In genomic region chr7:43328785-43329380, GRCh38 we compare ENCODE assay signal across 18 cellular contexts.
A peak's percentile ranks its signal among the peaks of the same experiment; 100 is the strongest.
DNase-seq lines count a peak whose midpoint lies in the region; ATAC-seq and TF ChIP-seq lines count a peak whose summit lies in the region.
"Had no signal": no experiment of that assay in that cellular context is flagged by ENCODE, and none has a peak within 500 bp of the region (broad histone marks: within the 10 kb centered on the region; RNA-seq: fewer than 3 reads in every experiment).

No MANE protein-coding gene starts in this region.

- no peak overlapping the region for H3K4me2 ChIP-seq in mesendoderm (ENCODE audit: low read length)

- no peak for TF ChIP-seq CTCF in body of pancreas (IDR thresholded peaks at IDR 0.05)
- no peak for TF ChIP-seq CTCF in testis (IDR thresholded peaks at IDR 0.05)

- H4K8ac ChIP-seq in mesendoderm (ENCODE audit: low read depth, low read length): no peak overlapping the region

- H2BK15ac ChIP-seq in mesendoderm (replicated peaks; ENCODE audit: low read depth): no peak overlapping the region

- H3K9me3 ChIP-seq in body of pancreas (no peaks in the 10 kb centered on the region), testis (no peaks in the 10 kb centered on the region)

- peak overlapping the region; percentile 57 for H3K56ac ChIP-seq in mesendoderm (ENCODE audit: low read length)

- intact Hi-C loops in body of pancreas (cut with DNase I) (no loop called here), testis (cut with DNase I; ENCODE audit: low total_unique reads) (no loop called here)

- no peak overlapping the region for H3K18ac ChIP-seq in mesendoderm (ENCODE audit: low read length)

- H3K4me1 ChIP-seq in body of pancreas (peaks cover 12% of the 10 kb centered on the region), mesendoderm (ENCODE audit: control insufficient read depth, low read depth, low read length) (peaks cover 9% of the 10 kb centered on the region), testis (peaks cover 14% of the 10 kb centered on the region)

- no peak overlapping the region for H3K4ac ChIP-seq in mesendoderm (ENCODE audit: low read depth, low read length)

- DNase-seq in DMS 273 (lab: John Stamatoyannopoulos, UW; ENCODE audit: unreplicated experiment): peak; percentile 21
- no peak for DNase-seq in DMS 273 treated with DMSO at 0.1 percent for 48 hours (lab: John Stamatoyannopoulos, UW)
- DNase-seq in body of pancreas: peak; percentile 28 to 68 (median 56)
- peak; percentile 25 for DNase-seq in mesendoderm
- DNase-seq in testis: peak; percentile 33
- no peak for DNase-seq in GM03348 (ENCODE audit: low spot score)
- no peak for DNase-seq in globus pallidus (ENCODE audit: low spot score)
- DNase-seq: GDM1, GM23248, HCEC 1CT, KBM-7, NCI-H1417, NCI-H187, NCI-H2107, NCI-H510A treated with DMSO at 0.1 percent for 48 hours, PC-3 had no signal

- H2AK5ac ChIP-seq in mesendoderm (ENCODE audit: low read length): no peak overlapping the region

- 11 to 17% methylated on average over 6 of the region's 6 CpGs for WGBS in body of pancreas, 2 donors
- no CpG with 5 or more reads among the region's 6 CpGs for WGBS in mesendoderm (ENCODE audit: extremely low coverage, insufficient coverage, low lambda C conversion rate)
- 28 to 38% methylated on average over 6 of the region's 6 CpGs for WGBS in testis, 2 donors

- no peaks in the 10 kb centered on the region for H3K27me3 ChIP-seq in body of pancreas
- no peaks in the 10 kb centered on the region for H3K27me3 ChIP-seq in mesendoderm (ENCODE audit: insufficient read depth, low read length, poor library complexity)
- no peaks in the 10 kb centered on the region for H3K27me3 ChIP-seq in testis

- no peaks in the 10 kb centered on the region for H3K79me2 ChIP-seq in mesendoderm (ENCODE audit: control insufficient read depth, insufficient read depth, low read length)

- no peak overlapping the region for H3K9ac ChIP-seq in mesendoderm (ENCODE audit: low read length)
- H3K9ac ChIP-seq: GM23248 had no signal

- H2BK5ac ChIP-seq in mesendoderm (ENCODE audit: low read length): no peak overlapping the region

- H3K4me3 ChIP-seq in body of pancreas (no peak overlapping the region), mesendoderm (ENCODE audit: low read length) (no peak overlapping the region), testis (no peak overlapping the region)
- H3K4me3 ChIP-seq: GM23248 had no signal

- H3K36me3 ChIP-seq in body of pancreas (replicated peaks in 1 of 2; ENCODE audit: insufficient read depth in 1 of 2, low read depth in 2 of 2): no peaks in the 10 kb centered on the region
- no peaks in the 10 kb centered on the region for H3K36me3 ChIP-seq in mesendoderm (ENCODE audit: control insufficient read depth, insufficient read depth, low read length)
- no peaks in the 10 kb centered on the region for H3K36me3 ChIP-seq in testis (ENCODE audit: low read depth, missing control alignments)

- no peak overlapping the region for H2BK120ac ChIP-seq in mesendoderm (ENCODE audit: low read depth, low read length)

- H3K27ac ChIP-seq in body of pancreas (peak overlapping the region in 1 of 4 donors; percentile 14), mesendoderm (ENCODE audit: low read depth, low read length) (no peak overlapping the region), testis (no peak overlapping the region)
- H3K27ac ChIP-seq: 22Rv1, GM23248 had no signal

- no peaks in the 10 kb centered on the region for H3K79me1 ChIP-seq in mesendoderm (ENCODE audit: low read length)

- H4K5ac ChIP-seq in mesendoderm (ENCODE audit: low read length): no peak overlapping the region

- no peak overlapping the region for H3K23ac ChIP-seq in mesendoderm (ENCODE audit: low read length)

- ATAC-seq in body of pancreas (peak; percentile 27), GM19328 (IDR thresholded peaks at IDR 0.05; ENCODE audit: unreplicated experiment) (no peak)
- ATAC-seq: PC-3 had no signal

- no peak for TF ChIP-seq POLR2A in body of pancreas (IDR thresholded peaks at IDR 0.05)
- TF ChIP-seq POLR2A in testis (IDR thresholded peaks at IDR 0.05): no peak

Comparison
In these comparisons a context has a peak if more than half of its experiments do, and no peak if none do; other contexts are left out.
1. DNase-seq: peak in DMS 273 (single experiment), body of pancreas (4 of 4), mesendoderm (single experiment) and testis (single experiment); none in DMS 273 treated with DMSO at 0.1 percent for 48 hours (single experiment), GM03348 (single experiment) and globus pallidus (single experiment).